Comparison of ENCODE assay signal across 28 cellular contexts in genomic region chr12:12557733-12558132, GRCh38. TPM values are rescaled to one million over a fixed set of nuclear protein-coding genes. Genes with fewer than 3 reads are reported as not detected.
A peak's percentile ranks its signal among the peaks of the same experiment; 100 is the strongest.
DNase-seq lines count a peak whose midpoint lies in the region; ATAC-seq, FAIRE-seq and TF ChIP-seq lines count a peak whose summit lies in the region.
"Had no signal": no experiment of that assay in that cellular context is flagged by ENCODE, and none has a peak within 500 bp of the region (broad histone marks: within the 10 kb centered on the region; RNA-seq: fewer than 3 reads in every experiment).

No MANE protein-coding gene starts in this region.

- no peak overlapping the region for H2AFZ ChIP-seq in H1 (ENCODE audit: low read length)

- no peak overlapping the region for H2BK20ac ChIP-seq in H1 (ENCODE audit: low read length)

- intact Hi-C loops in testis (cut with DNase I; ENCODE audit: low total_unique reads) = no loop called here

- TF ChIP-seq CTCF in H1 (IDR thresholded peaks at IDR 0.05; ENCODE audit: control extremely low read depth in 1 of 3, insufficient read depth in 1 of 3, low read depth in 1 of 3, low read length in 3 of 3) (no peak), testis (IDR thresholded peaks at IDR 0.05) (no peak)

- no peaks in the 10 kb centered on the region for H3K27me3 Mint-ChIP-seq in activated T-cell treated with anti-CD3 and anti-CD28 coated beads, Interleukin-2, amount 50 U/mL, for 72 hours (ENCODE audit: low read depth)
- H3K27me3 Mint-ChIP-seq: activated naive CD8-positive, alpha-beta T cell treated with anti-CD3 and anti-CD28 coated beads, Interleukin-2, amount 10 ng/mL, durations not matched to agents 7 days and 5 days; stimulated activated naive CD8-positive, alpha-beta T cell treated with anti-CD3 and anti-CD28 coated beads, Interleukin-15, amount 100 ng/mL, for 72 hours had no signal

- no peak overlapping the region for H3K4ac ChIP-seq in H1 (replicated peaks; ENCODE audit: insufficient read length, low read depth, low read length)

- H4K91ac ChIP-seq in H1 (replicated peaks; ENCODE audit: insufficient read length, low read length) = no peak overlapping the region

- no peak overlapping the region for H3K23ac ChIP-seq in H1 (ENCODE audit: insufficient read length)

- peaks cover 8 to 85% of the 10 kb centered on the region in 2 experiments; a peak in 3 of 4 replicates for H3K79me2 ChIP-seq in H1 (ENCODE audit: control insufficient read depth in 1 of 2, insufficient read depth in 2 of 2, low read length in 2 of 2)

- ATAC-seq in activated T-cell treated with anti-CD3 and anti-CD28 coated beads, Interleukin-2, amount 50 U/mL, for 72 hours (replicated peaks in 1 of 2) = no peak
- no peak for ATAC-seq in GM19452 (IDR thresholded peaks at IDR 0.05; ENCODE audit: unreplicated experiment)
- ATAC-seq: left ventricle myocardium superior; stimulated activated naive CD8-positive, alpha-beta T cell treated with anti-CD3 and anti-CD28 coated beads, Interleukin-15, amount 100 ng/mL, for 72 hours had no signal

- no peaks in the 10 kb centered on the region for H3K9me3 Mint-ChIP-seq in activated T-cell treated with anti-CD3 and anti-CD28 coated beads, Interleukin-2, amount 50 U/mL, for 72 hours
- H3K9me3 Mint-ChIP-seq: activated naive CD8-positive, alpha-beta T cell treated with anti-CD3 and anti-CD28 coated beads, Interleukin-2, amount 10 ng/mL, durations not matched to agents 7 days and 5 days; stimulated activated naive CD8-positive, alpha-beta T cell treated with anti-CD3 and anti-CD28 coated beads, Interleukin-15, amount 100 ng/mL, for 72 hours had no signal

- peak overlapping the region; percentile 62 to 89 for H3K4me2 ChIP-seq in H1 (ENCODE audit: insufficient read depth in 1 of 2, low read depth in 2 of 2, low read length in 2 of 2)

- H3K27ac Mint-ChIP-seq in activated T-cell treated with anti-CD3 and anti-CD28 coated beads, Interleukin-2, amount 50 U/mL, for 72 hours = peak overlapping the region; percentile 84
- H3K27ac Mint-ChIP-seq: activated naive CD8-positive, alpha-beta T cell treated with anti-CD3 and anti-CD28 coated beads, Interleukin-2, amount 10 ng/mL, durations not matched to agents 7 days and 5 days; B cell had no signal

- peaks cover 50% of the 10 kb centered on the region for H3K4me1 Mint-ChIP-seq in activated T-cell treated with anti-CD3 and anti-CD28 coated beads, Interleukin-2, amount 50 U/mL, for 72 hours (ENCODE audit: low read depth)

- POLR2A ChIA-PET in H1 (lab: Charles Lee; ENCODE audit: partially characterized antibody) = no interaction called here

- no peak overlapping the region for H3K18ac ChIP-seq in H1 (ENCODE audit: extremely low read depth, low read length)

- no peak overlapping the region for H3K14ac ChIP-seq in H1 (ENCODE audit: insufficient read length)

- H2BK15ac ChIP-seq in H1 (ENCODE audit: low read length) = no peak overlapping the region

- H3K4me3 Mint-ChIP-seq in activated T-cell treated with anti-CD3 and anti-CD28 coated beads, Interleukin-2, amount 50 U/mL, for 72 hours = peak overlapping the region; percentile 86 to 93
- H3K4me3 Mint-ChIP-seq: activated naive CD8-positive, alpha-beta T cell treated with anti-CD3 and anti-CD28 coated beads, Interleukin-2, amount 10 ng/mL, durations not matched to agents 7 days and 5 days; B cell had no signal

- H2BK120ac ChIP-seq in H1 (replicated peaks; ENCODE audit: low read depth, low read length) = no peak overlapping the region

- H3K9me3 ChIP-seq in HUES48 (ENCODE audit: control insufficient read depth, insufficient read depth, low read length) (no peaks in the 10 kb centered on the region), H1 (ENCODE audit: insufficient read depth in 2 of 2, low read depth in 1 of 2, low read length in 1 of 2) (no peaks in the 10 kb centered on the region), testis (no peaks in the 10 kb centered on the region)
- H3K9me3 ChIP-seq in effector memory CD4-positive, alpha-beta T cell (ENCODE audit: control insufficient read depth, low read length) = no peaks in the 10 kb centered on the region
- H3K9me3 ChIP-seq: ascending aorta, colonic mucosa, MG63 had no signal

- H3K27ac ChIP-seq in HUES48 (ENCODE audit: low read depth, low read length) (peak overlapping the region; percentile 55), H1 (ENCODE audit: low read depth, low read length) (no peak overlapping the region), testis (peak overlapping the region; percentile 70 to 100)
- H3K27ac ChIP-seq in effector memory CD4-positive, alpha-beta T cell (ENCODE audit: insufficient read depth, low read length, poor library complexity, severe bottlenecking) = no peak overlapping the region
- H3K27ac ChIP-seq: ascending aorta, cardiac muscle cell, colonic mucosa had no signal

- TF ChIP-seq POLR2A in H1 (IDR thresholded peaks at IDR 0.05; ENCODE audit: control extremely low read depth in 1 of 2, low read depth in 2 of 2, low read length in 2 of 2) = no peak
- TF ChIP-seq POLR2A in testis (IDR thresholded peaks at IDR 0.05) = no peak

- CTCF ChIA-PET in H1 (lab: Charles Lee; ENCODE audit: partially characterized antibody) = interaction anchor here (0.6 to 1.6 kb wide), 5 partner anchors 9 to 98 kb away, joined by 3 to 5 read pairs (median 3); no protein-coding TSS in a partner anchor

- peak; percentile 72 for FAIRE-seq in H1 (lab: Jason Lieb, UNC)
- FAIRE-seq: keratinocyte had no signal

- H4K8ac ChIP-seq in H1 (ENCODE audit: extremely low read depth, insufficient read depth, low read length) = no peak overlapping the region

- H2AK5ac ChIP-seq in H1 (ENCODE audit: low read depth, low read length) = no peak overlapping the region

- peaks cover 5% of the 10 kb centered on the region; the same call in 1 of the 2 replicates for H3K79me1 ChIP-seq in H1 (ENCODE audit: low read depth, low read length)

- H3K36me3 ChIP-seq in HUES48 (ENCODE audit: control insufficient read depth, insufficient read depth, low read length) (peaks cover 13% of the 10 kb centered on the region), H1 (ENCODE audit: control insufficient read depth in 2 of 4, insufficient read depth in 4 of 4, low read length in 3 of 4) (peaks cover 0 to 7% (median 0%) of the 10 kb centered on the region in 4 experiments; a peak in 1 of 8 replicates), testis (ENCODE audit: low read depth, missing control alignments) (no peaks in the 10 kb centered on the region)
- peaks cover 4% of the 10 kb centered on the region for H3K36me3 ChIP-seq in effector memory CD4-positive, alpha-beta T cell (ENCODE audit: control insufficient read depth, insufficient read depth, low read length)
- H3K36me3 ChIP-seq: ascending aorta, cardiac muscle cell, colonic mucosa, MG63 had no signal

- TF ChIP-seq RAD21 in H1 (IDR thresholded peaks at IDR 0.05 in 1 of 2, conservative IDR thresholded peaks at IDR 0.05 in 1 of 2; ENCODE audit: low read depth in 2 of 2, low read length in 2 of 2) = no peak

- no peak overlapping the region for H4K5ac ChIP-seq in H1 (ENCODE audit: insufficient read length, low read depth, low read length)

- H3K56ac ChIP-seq in H1 (replicated peaks; ENCODE audit: insufficient read length, low read depth, low read length) = no peak overlapping the region

- H4K20me1 ChIP-seq in H1 (replicated peaks in 1 of 2; ENCODE audit: control insufficient read depth in 1 of 2, insufficient read depth in 2 of 2, low read length in 2 of 2) = no peaks in the 10 kb centered on the region

- H3K23me2 ChIP-seq in H1 (ENCODE audit: low read depth, low read length) = peaks cover 12% of the 10 kb centered on the region

- H3K9ac ChIP-seq in HUES48 (ENCODE audit: low read depth, low read length) (no peak overlapping the region), H1 (replicated peaks in 1 of 4; ENCODE audit: extremely low read depth in 1 of 4, low read depth in 3 of 4, low read length in 3 of 4) (no peak overlapping the region)

- DNase-seq in activated T-cell treated with anti-CD3 and anti-CD28 coated beads, Interleukin-2, amount 50 U/mL, for 72 hours = no peak
- DNase-seq in activated T-cell treated with anti-CD3 and anti-CD28 coated beads, Interleukin-2, amount 50 U/mL, for 48 hours = no peak
- no peak for DNase-seq in H1 (ENCODE audit: low read depth in 1 of 2, low spot score in 2 of 2)
- no peak for DNase-seq in testis
- no peak for DNase-seq in DMS 273 (lab: John Stamatoyannopoulos, UW; ENCODE audit: unreplicated experiment)
- no peak for DNase-seq in effector memory CD4-positive, alpha-beta T cell
- DNase-seq: ACHN; activated CD4-positive, alpha-beta T cell treated with anti-CD3 and anti-CD28 coated beads, Interleukin-2, amount 50 U/mL, for 48 hours; activated CD8-positive, alpha-beta memory T cell treated with anti-CD3 and anti-CD28 coated beads, Interleukin-2, amount 50 U/mL, for 4 hours; activated gamma-delta T cell; activated naive CD8-positive, alpha-beta T cell treated with anti-CD3 and anti-CD28 coated beads, Interleukin-2, amount 10 ng/mL, durations not matched to agents 7 days and 5 days; colonic mucosa; DMS53; effector CD8-positive, alpha-beta T cell; KBM-7; left ventricle myocardium superior; mesendoderm; MG63; NCI-H2029; NK-92 treated with Interleukin-12 subunit alpha and Interleukin-12 subunit beta, amount 100 ng/mL, for 24 hours; stimulated activated CD4-positive, alpha-beta T cell treated with anti-CD3 and anti-CD28 coated beads, Interleukin-1b, Interleukin-23, amount 100 ng/mL, for 48 hours; stimulated activated naive CD8-positive, alpha-beta T cell treated with anti-CD3 and anti-CD28 coated beads, Interleukin-15, amount 100 ng/mL, for 72 hours had no signal

- peaks cover 20 to 25% of the 10 kb centered on the region in 2 donors for H3K36me3 Mint-ChIP-seq in activated T-cell treated with anti-CD3 and anti-CD28 coated beads, Interleukin-2, amount 50 U/mL, for 72 hours (ENCODE audit: insufficient read depth in 2 of 2)

- H3K4me1 ChIP-seq in HUES48 (ENCODE audit: control insufficient read depth, insufficient read depth, low read length) = peaks cover 29% of the 10 kb centered on the region
- H3K4me1 ChIP-seq in H1 (replicated peaks in 1 of 4; ENCODE audit: control insufficient read depth in 3 of 4, insufficient read depth in 4 of 4, low read length in 3 of 4) = peaks cover 0 to 8% (median 3%) of the 10 kb centered on the region in 4 experiments; a peak in 4 of 7 replicates
- H3K4me1 ChIP-seq in testis = peaks cover 13% of the 10 kb centered on the region
- H3K4me1 ChIP-seq in effector memory CD4-positive, alpha-beta T cell (ENCODE audit: control insufficient read depth, insufficient read depth, low read length, poor library complexity, severe bottlenecking) = peaks cover 9% of the 10 kb centered on the region
- H3K4me1 ChIP-seq: colonic mucosa had no signal

- peak overlapping the region; percentile 18; the same call in 1 of the 2 replicates for H2BK5ac ChIP-seq in H1 (ENCODE audit: low read depth, low read length)

- H2BK12ac ChIP-seq in H1 (ENCODE audit: low read depth, low read length) = no peak overlapping the region

- H3K27me3 ChIP-seq in HUES48 (ENCODE audit: control insufficient read depth, insufficient read depth, low read length) (no peaks in the 10 kb centered on the region), H1 (replicated peaks in 1 of 4; ENCODE audit: control insufficient read depth in 3 of 4, extremely low read depth in 1 of 4, insufficient read depth in 3 of 4, low read length in 3 of 4) (no peaks in the 10 kb centered on the region), testis (no peaks in the 10 kb centered on the region)
- H3K27me3 ChIP-seq in effector memory CD4-positive, alpha-beta T cell (replicated peaks; ENCODE audit: control insufficient read depth, insufficient read depth, low read length, poor library complexity, severe bottlenecking) = no peaks in the 10 kb centered on the region
- H3K27me3 ChIP-seq: ascending aorta, cardiac muscle cell, colonic mucosa, MG63 had no signal

- 28% methylated on average over 3 of the region's 3 CpGs; no CpG with 5 or more reads in 1 of the 2 experiments for WGBS in H1 (ENCODE audit: extremely low coverage in 1 of 2, insufficient coverage in 1 of 2, insufficient read length in 1 of 2, insufficient replicate concordance in 2 of 2, low coverage in 1 of 2, low lambda C conversion rate in 2 of 2, missing lambda C conversion rate in 1 of 2), 2 experiments
- WGBS in testis, 2 donors = 81 to 91% methylated on average over 3 of the region's 3 CpGs

- TF ChIP-seq EP300 in H1 (IDR thresholded peaks at IDR 0.05; ENCODE audit: borderline replicate concordance in 1 of 2, low read depth in 2 of 2, low read length in 2 of 2) = no peak

- H3K4me3 ChIP-seq in HUES48 (ENCODE audit: low read depth, low read length) (peak overlapping the region; percentile 31), H1 (ENCODE audit: extremely low read depth in 1 of 4, insufficient read depth in 2 of 4, low read depth in 3 of 4, low read length in 4 of 4) (peak overlapping the region in 1 of 4 experiments; percentile 87; a peak in 2 of 8 replicates), testis (no peak overlapping the region)
- no peak overlapping the region for H3K4me3 ChIP-seq in effector memory CD4-positive, alpha-beta T cell (ENCODE audit: insufficient read depth, low read depth, low read length, poor library complexity, severe bottlenecking)
- H3K4me3 ChIP-seq: ascending aorta, cardiac muscle cell, colonic mucosa, MG63 had no signal

RNA-seq across cellular contexts. Expression of gene DUSP16, which starts 4.9 kb away (rescaled TPM):
- 100 to 1,000 TPM; 105 to 129 TPM for total RNA-seq in activated T-cell treated with anti-CD3 and anti-CD28 coated beads, Interleukin-2, amount 50 U/mL, for 72 hours
- 55.9 and 60.5 TPM in 2 replicates for total RNA-seq in H1 (2021; fragmentation: NEBNext Ultra II Directional; extraction: Animal tissue kit (Norgen Biotek cat#: 25700))
- polyA plus RNA-seq in H1 (2011; rRNA removed) (24.1 and 31.6 TPM in 2 replicates), testis (ENCODE audit: insufficient read depth, low read depth, low replicate concordance) (22.5 TPM)
- polyA plus RNA-seq in H1 (2011; cell fraction: cytosol; rRNA removed) = 33.4 TPM
- 24.1 TPM for polyA plus RNA-seq in H1 (2011; cell fraction: nucleus; rRNA removed)
- polyA plus RNA-seq in H1 (2012, experiment 1 of 2) = 33.5 to 43.7 TPM (median 37.2 TPM) in 4 replicates
- polyA plus RNA-seq in H1 (2012, experiment 2 of 2) = 7.8 TPM
- 23.4 TPM for polyA plus RNA-seq in H1 (2013, experiment 1 of 2)
- 24.5 TPM for polyA plus RNA-seq in H1 (2013, experiment 2 of 2)
- 59.4 and 60.2 TPM in 2 replicates for polyA minus RNA-seq in H1 (2011; rRNA and poly(A)+ RNA removed)
- 36.3 TPM for polyA minus RNA-seq in H1 (2011; cell fraction: cytosol; rRNA and poly(A)+ RNA removed)
- 25.1 TPM for polyA minus RNA-seq in H1 (2011; cell fraction: nucleus; rRNA and poly(A)+ RNA removed)
- total RNA-seq in testis = 10 to 100 TPM; 42.1 to 48.6 TPM

RNA-seq across cellular contexts. Expression of gene CREBL2, which starts 53.9 kb away (rescaled TPM):
- 10 to 100 TPM; 27.7 to 32.7 TPM for total RNA-seq in activated T-cell treated with anti-CD3 and anti-CD28 coated beads, Interleukin-2, amount 50 U/mL, for 72 hours
- 16.2 and 18.3 TPM in 2 replicates for total RNA-seq in H1 (2021; fragmentation: NEBNext Ultra II Directional; extraction: Animal tissue kit (Norgen Biotek cat#: 25700))
- polyA plus RNA-seq in H1 (2011; rRNA removed) (7.3 and 9.8 TPM in 2 replicates), testis (ENCODE audit: insufficient read depth, low read depth, low replicate concordance) (49.6 TPM)
- 12.6 TPM for polyA plus RNA-seq in H1 (2011; cell fraction: cytosol; rRNA removed)
- polyA plus RNA-seq in H1 (2011; cell fraction: nucleus; rRNA removed) = 4.3 TPM
- polyA plus RNA-seq in H1 (2012, experiment 1 of 2) = 9.6 to 13.3 TPM (median 9.8 TPM) in 4 replicates
- polyA plus RNA-seq in H1 (2012, experiment 2 of 2) = 1.9 TPM
- 11.1 TPM for polyA plus RNA-seq in H1 (2013, experiment 1 of 2)
- polyA plus RNA-seq in H1 (2013, experiment 2 of 2) = 10.9 TPM
- 10.7 and 14.9 TPM in 2 replicates for polyA minus RNA-seq in H1 (2011; rRNA and poly(A)+ RNA removed)
- polyA minus RNA-seq in H1 (2011; cell fraction: cytosol; rRNA and poly(A)+ RNA removed) = 8.5 TPM
- 7.5 TPM for polyA minus RNA-seq in H1 (2011; cell fraction: nucleus; rRNA and poly(A)+ RNA removed)
- 10 to 100 TPM; 42.8 to 43.6 TPM for total RNA-seq in testis

Comparison
In these comparisons a context has a peak if more than half of its experiments do, and no peak if none do; other contexts are left out.
1. H3K27ac ChIP-seq: peak in HUES48 (single experiment) and testis (2 of 2); none in H1 (single experiment) and effector memory CD4-positive, alpha-beta T cell (single experiment).